8 cellular contexts compared by ENCODE assay signal in the genomic region with DNA sequence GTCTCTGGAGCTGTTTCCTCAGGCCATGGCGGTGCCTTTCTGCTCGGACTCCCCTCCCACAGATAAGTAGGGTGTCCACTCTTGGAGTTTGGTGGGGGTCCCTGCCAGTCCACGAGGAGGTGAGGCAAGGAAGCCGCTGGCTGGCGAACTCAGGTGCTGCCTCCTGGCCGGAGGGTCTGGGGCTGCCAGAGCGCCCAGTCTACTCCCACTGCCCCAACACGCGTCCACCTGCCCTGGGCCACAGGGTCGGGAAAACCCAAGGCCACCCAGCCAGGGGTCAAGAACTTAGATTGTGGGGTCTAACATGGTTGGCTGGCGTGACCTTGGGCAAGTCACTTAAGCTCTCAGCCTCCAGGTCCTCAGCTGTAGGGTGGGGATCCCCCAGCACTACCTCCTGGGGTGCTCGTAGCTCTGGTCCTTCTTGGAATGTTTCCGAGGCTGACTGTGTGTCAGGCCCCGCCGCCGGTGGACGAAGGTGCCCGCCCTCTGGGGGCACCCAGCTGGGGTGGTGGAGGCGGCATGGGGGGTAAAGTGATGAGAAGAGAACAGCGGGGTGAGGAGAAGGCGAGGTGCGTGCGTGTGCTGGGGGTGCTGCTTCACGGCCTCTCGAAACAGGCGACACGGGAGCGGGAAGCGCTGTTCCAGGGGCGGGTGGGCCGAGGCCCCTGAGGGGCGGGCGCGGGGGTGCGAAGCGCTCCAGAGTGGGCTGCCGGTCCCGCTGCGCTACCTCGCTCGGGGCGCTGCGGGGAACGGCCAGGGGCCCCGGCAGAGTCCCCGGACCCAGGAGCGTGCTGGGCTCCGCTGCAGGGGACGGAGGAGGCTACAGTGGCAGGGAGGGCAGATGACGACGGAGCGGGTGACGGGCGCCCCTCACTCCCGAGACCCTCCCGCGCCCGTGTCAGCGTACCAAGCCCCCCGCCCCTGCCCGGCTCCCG. TPM values are rescaled to one million over a fixed set of nuclear protein-coding genes. Genes with fewer than 3 reads are reported as not detected.
A peak's percentile ranks its signal among the peaks of the same experiment; 100 is the strongest.
DNase-seq lines count a peak whose midpoint lies in the region; ATAC-seq and TF ChIP-seq lines count a peak whose summit lies in the region.

No MANE protein-coding gene starts in this region.

- no peak for ATAC-seq in GM19467 (IDR thresholded peaks at IDR 0.05; ENCODE audit: unreplicated experiment)

- no peak for DNase-seq in T-helper 1 cell
- DNase-seq in osteocyte (ENCODE audit: extremely low spot score, unreplicated experiment), result no peak
- no peak for DNase-seq in AG20443 (ENCODE audit: low spot score)
- no peak for DNase-seq in NCI-H2171 treated with DMSO at 0.1 percent for 48 hours (lab: John Stamatoyannopoulos, UW)

- TF ChIP-seq CTCF in Loucy (conservative IDR thresholded peaks at IDR 0.05; ENCODE audit: low read length), result no peak
- TF ChIP-seq CTCF in osteocyte (IDR thresholded peaks at IDR 0.05), result no peak

- peaks cover 51% of the 10 kb centered on the region for H3K27me3 Mint-ChIP-seq in T-helper 1 cell treated with Interleukin-12 subunit alpha and Interleukin-12 subunit beta and Interleukin-4 antibody, amounts not matched to agents 30 μg/mL and 1 μg/mL, for 36 hours (ENCODE audit: low read depth)
- peaks cover 6% of the 10 kb centered on the region for H3K27me3 Mint-ChIP-seq in osteocyte (ENCODE audit: unreplicated experiment)

- H2AFZ ChIP-seq in Loucy (ENCODE audit: low read length), result no peak overlapping the region

- H3K4me3 ChIP-seq in Loucy (ENCODE audit: low read length, poor library complexity, severe bottlenecking), result peak overlapping the region; percentile 67
- H3K4me3 ChIP-seq in endocrine pancreas (ENCODE audit: control insufficient read depth, insufficient read depth, low read length), result no peak overlapping the region

- H3K4me1 ChIP-seq in Loucy (ENCODE audit: insufficient read depth, low read length, poor library complexity, severe bottlenecking), result peaks cover 14% of the 10 kb centered on the region
- peaks cover 4% of the 10 kb centered on the region for H3K4me1 ChIP-seq in endocrine pancreas (ENCODE audit: control insufficient read depth, insufficient read depth, low read length)

- H3K36me3 ChIP-seq in Loucy (ENCODE audit: insufficient read depth, low read length) (no peaks in the 10 kb centered on the region), endocrine pancreas (ENCODE audit: control insufficient read depth, insufficient read depth, low read length) (no peaks in the 10 kb centered on the region)

- H3K9ac ChIP-seq in Loucy (ENCODE audit: low read depth, low read length, poor library complexity, severe bottlenecking) (no peak overlapping the region), endocrine pancreas (ENCODE audit: control insufficient read depth, insufficient read depth, low read length) (peak overlapping the region; percentile 58)

- H3K9me3 ChIP-seq in Loucy (ENCODE audit: insufficient read depth, low read depth, low read length) (no peaks in the 10 kb centered on the region), endocrine pancreas (ENCODE audit: control insufficient read depth, low read length) (no peaks in the 10 kb centered on the region)

- H3K27me3 ChIP-seq in Loucy (ENCODE audit: insufficient read depth, low read length, poor library complexity, severe bottlenecking) (peaks cover 5% of the 10 kb centered on the region), endocrine pancreas (ENCODE audit: control insufficient read depth, insufficient read depth, low read length) (no peaks in the 10 kb centered on the region)

- peak overlapping the region; percentile 87 for H3K4me2 ChIP-seq in Loucy (ENCODE audit: low read depth, low read length, poor library complexity, severe bottlenecking)

- H3K36me3 Mint-ChIP-seq in T-helper 1 cell treated with Interleukin-12 subunit alpha and Interleukin-12 subunit beta and Interleukin-4 antibody, amounts not matched to agents 30 μg/mL and 1 μg/mL, for 36 hours (ENCODE audit: low read depth), result peaks cover 4% of the 10 kb centered on the region
- peaks cover 3% of the 10 kb centered on the region for H3K36me3 Mint-ChIP-seq in osteocyte (ENCODE audit: unreplicated experiment)

- no peaks in the 10 kb centered on the region for H4K20me1 ChIP-seq in Loucy (ENCODE audit: insufficient read depth, low read length, poor library complexity, severe bottlenecking)

- H3K9me2 ChIP-seq in Loucy (replicated peaks; ENCODE audit: low read depth, low read length), result no peaks in the 10 kb centered on the region

- H3K79me2 ChIP-seq in Loucy (ENCODE audit: insufficient read depth, low read length), result no peaks in the 10 kb centered on the region

- H3K9me3 Mint-ChIP-seq in T-helper 1 cell treated with Interleukin-12 subunit alpha and Interleukin-12 subunit beta and Interleukin-4 antibody, amounts not matched to agents 30 μg/mL and 1 μg/mL, for 36 hours, result no peaks in the 10 kb centered on the region
- H3K9me3 Mint-ChIP-seq in osteocyte (ENCODE audit: unreplicated experiment), result no peaks in the 10 kb centered on the region

- no peak overlapping the region for H3K27ac Mint-ChIP-seq in T-helper 1 cell treated with Interleukin-12 subunit alpha and Interleukin-12 subunit beta and Interleukin-4 antibody, amounts not matched to agents 30 μg/mL and 1 μg/mL, for 36 hours
- no peak overlapping the region for H3K27ac Mint-ChIP-seq in osteocyte (ENCODE audit: unreplicated experiment)

- peak overlapping the region; percentile 65 for H3K4me3 Mint-ChIP-seq in T-helper 1 cell treated with Interleukin-12 subunit alpha and Interleukin-12 subunit beta and Interleukin-4 antibody, amounts not matched to agents 30 μg/mL and 1 μg/mL, for 36 hours
- H3K4me3 Mint-ChIP-seq in osteocyte (ENCODE audit: unreplicated experiment), result peak overlapping the region; percentile 72

- H3F3A ChIP-seq in Loucy (ENCODE audit: low read depth), result no peaks in the 10 kb centered on the region

- peaks cover 18% of the 10 kb centered on the region for H3K4me1 Mint-ChIP-seq in T-helper 1 cell treated with Interleukin-12 subunit alpha and Interleukin-12 subunit beta and Interleukin-4 antibody, amounts not matched to agents 30 μg/mL and 1 μg/mL, for 36 hours (ENCODE audit: low read depth)
- H3K4me1 Mint-ChIP-seq in osteocyte (ENCODE audit: unreplicated experiment), result peaks cover 17% of the 10 kb centered on the region

RNA-seq across cellular contexts. Expression of a gene that starts 1.2 kb away (rescaled TPM):
- total RNA-seq in osteocyte, result 0.18 and 0.46 TPM in 2 replicates

RNA-seq across cellular contexts. Expression of a gene that starts 13.5 kb away (rescaled TPM):
- 0.11 TPM in 1 of 2 replicates, not detected in the other for total RNA-seq in osteocyte

RNA-seq across cellular contexts. Expression of a gene that starts 55.8 kb away (rescaled TPM):
- 228 and 231 TPM in 2 replicates for total RNA-seq in osteocyte
